ENCODE assay signal across 1 cellular context in the genomic region with DNA sequence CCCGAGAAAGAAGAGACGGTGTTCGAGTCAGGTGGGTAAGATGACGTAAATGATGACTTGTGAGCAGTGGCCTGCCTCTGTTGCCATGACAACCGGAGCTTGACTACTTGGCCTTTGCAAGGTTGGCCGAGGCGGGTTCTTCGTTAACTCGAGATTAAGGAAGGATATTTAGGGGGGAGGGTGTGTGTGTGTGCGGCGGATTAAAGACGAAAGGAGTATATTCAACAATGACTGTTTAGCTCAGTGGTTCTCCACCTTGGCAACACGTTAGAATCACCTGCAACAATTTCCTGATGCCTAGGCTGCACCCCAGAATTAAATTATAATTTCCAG.
TF ChIP-seq lines count a peak whose summit lies in the region.

No MANE protein-coding gene starts in this region.

TF ChIP-seq in HCT116, 20 proteins besides CTCF, POLR2A, EP300 and RAD21 (continued from another document):
- TF ChIP-seq EZH2 (IDR thresholded peaks at IDR 0.05), result no peak
TF ChIP-seq in HCT116: peak in this region for 0.
